Comparison of ENCODE assay signal across 22 cellular contexts in the genomic region with DNA sequence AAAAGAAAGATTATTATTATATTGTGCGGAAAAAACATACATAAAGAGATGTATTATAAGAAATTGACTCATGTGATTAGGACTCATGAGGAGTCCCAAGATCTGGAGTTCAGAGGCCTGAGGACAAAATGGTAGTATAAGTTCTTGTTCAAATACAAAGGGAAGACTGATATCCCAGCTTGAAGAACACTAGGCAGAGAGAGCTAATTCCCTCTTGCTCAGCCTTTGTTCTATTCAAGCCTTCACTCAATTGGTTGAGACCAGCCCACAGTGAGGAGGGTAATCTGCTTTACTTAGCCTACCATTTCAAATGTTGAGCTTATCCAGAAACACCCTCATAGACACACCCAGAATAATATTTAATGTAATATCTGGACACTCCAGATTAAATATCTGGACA.
"Had no signal": no experiment of that assay in that cellular context is flagged by ENCODE, and none has a peak within 500 bp of the region (broad histone marks: within the 10 kb centered on the region; RNA-seq: fewer than 3 reads in every experiment).

No MANE protein-coding gene starts in this region.

- H3K27me3 ChIP-seq: esophagus squamous epithelium, gastroesophageal sphincter, heart left ventricle, hepatocyte, left lung had no signal

- H3K4me3 ChIP-seq: esophagus squamous epithelium, gastroesophageal sphincter, heart left ventricle, hepatocyte, left lung, lower lobe of right lung, mucosa of descending colon had no signal

- H3K27ac Mint-ChIP-seq: dendritic cell treated with granulocyte-macrophage colony-stimulating factor and Interleukin-4, amounts not matched to agents 40 ng/mL and 50 ng/mL, for 4 days; effector memory CD8-positive, alpha-beta T cell; endodermal cell; mesothelial cell of epicardium; naive B cell had no signal

- H3K4me2 ChIP-seq: hepatocyte had no signal

- H3K27me3 Mint-ChIP-seq: dendritic cell treated with granulocyte-macrophage colony-stimulating factor and Interleukin-4, amounts not matched to agents 40 ng/mL and 50 ng/mL, for 4 days; effector memory CD8-positive, alpha-beta T cell; naive B cell had no signal

- DNase-seq: cortex of kidney; effector CD8-positive, alpha-beta T cell; effector memory CD8-positive, alpha-beta T cell; endodermal cell; erythroblast; esophagus squamous epithelium; foreskin fibroblast; heart left ventricle; hypothalamus; left cardiac atrium; left lung; left ventricle myocardium superior; lower lobe of right lung; mesenchymal stem cell; mucosa of descending colon; naive B cell had no signal

- H3K4me1 Mint-ChIP-seq: endodermal cell, naive B cell had no signal

- H2AFZ ChIP-seq: hepatocyte had no signal

- H3K36me3 Mint-ChIP-seq: mesothelial cell of epicardium, naive B cell had no signal

- H3K4me3 Mint-ChIP-seq: dendritic cell treated with granulocyte-macrophage colony-stimulating factor and Interleukin-4, amounts not matched to agents 40 ng/mL and 50 ng/mL, for 4 days; effector memory CD8-positive, alpha-beta T cell; endodermal cell; mesothelial cell of epicardium; naive B cell had no signal

- H3K9me3 ChIP-seq: esophagus squamous epithelium, gastroesophageal sphincter, heart left ventricle, left lung, lower lobe of right lung, mucosa of descending colon had no signal

- H3K79me2 ChIP-seq: hepatocyte had no signal

- ATAC-seq: effector memory CD8-positive, alpha-beta T cell; esophagus mucosa; gastroesophageal sphincter; heart left ventricle; left cardiac atrium; left lung; left ventricle myocardium superior; lower lobe of right lung; mucosa of descending colon had no signal

- H3K9me3 Mint-ChIP-seq: dendritic cell treated with granulocyte-macrophage colony-stimulating factor and Interleukin-4, amounts not matched to agents 40 ng/mL and 50 ng/mL, for 4 days; endodermal cell had no signal

- H3K4me1 ChIP-seq: esophagus squamous epithelium, gastroesophageal sphincter, heart left ventricle, left lung, lower lobe of right lung had no signal

- H3K27ac ChIP-seq: epithelial cell of prostate, esophagus squamous epithelium, gastroesophageal sphincter, heart left ventricle, hepatocyte, left lung, lower lobe of right lung had no signal

- H3K36me3 ChIP-seq: esophagus squamous epithelium, gastroesophageal sphincter, heart left ventricle, left lung, lower lobe of right lung had no signal
